ENCODE assay signal across 11 cellular contexts in genomic region chr2:173359231-173359630, GRCh38. TPM values are rescaled to one million over a fixed set of nuclear protein-coding genes. Genes with fewer than 3 reads are reported as not detected.
DNase-seq lines count a peak whose midpoint lies in the region; ATAC-seq, FAIRE-seq and TF ChIP-seq lines count a peak whose summit lies in the region.
"Had no signal": no experiment of that assay in that cellular context is flagged by ENCODE, and none has a peak within 500 bp of the region (broad histone marks: within the 10 kb centered on the region; RNA-seq: fewer than 3 reads in every experiment).

No MANE protein-coding gene starts in this region.

- no peak overlapping the region for H3K4me3 Mint-ChIP-seq in stimulated activated naive CD8-positive, alpha-beta T cell treated with anti-CD3 and anti-CD28 coated beads, Interleukin-15, amount 100 ng/mL, for 72 hours

- FAIRE-seq in GM12892 (lab: Jason Lieb, UNC): peak; percentile 67

- peak overlapping the region; percentile 0 to 1 for H3K4me3 ChIP-seq in duodenal mucosa (ENCODE audit: low read depth in 1 of 2, low read length in 2 of 2)
- no peak overlapping the region for H3K4me3 ChIP-seq in gastroesophageal sphincter
- H3K4me3 ChIP-seq: hepatocyte had no signal

- H3K9ac ChIP-seq in duodenal mucosa (ENCODE audit: low read depth in 1 of 2, low read length in 2 of 2): no peak overlapping the region

- no peak overlapping the region for H3K27ac Mint-ChIP-seq in stimulated activated naive CD8-positive, alpha-beta T cell treated with anti-CD3 and anti-CD28 coated beads, Interleukin-15, amount 100 ng/mL, for 72 hours

- peaks cover 17% of the 10 kb centered on the region for H3K4me1 Mint-ChIP-seq in stimulated activated naive CD8-positive, alpha-beta T cell treated with anti-CD3 and anti-CD28 coated beads, Interleukin-15, amount 100 ng/mL, for 72 hours

- H3K9me3 ChIP-seq in duodenal mucosa (ENCODE audit: control insufficient read depth in 1 of 2, low read length in 2 of 2): no peaks in the 10 kb centered on the region
- H3K9me3 ChIP-seq in gastroesophageal sphincter: no peaks in the 10 kb centered on the region

- H3K36me3 ChIP-seq in duodenal mucosa (ENCODE audit: control insufficient read depth in 1 of 2, insufficient read depth in 2 of 2, low read length in 2 of 2) (no peaks in the 10 kb centered on the region), gastroesophageal sphincter (peaks cover 0 to 6% of the 10 kb centered on the region in 2 donors)

- H3K27ac ChIP-seq in duodenal mucosa (ENCODE audit: low read depth, low read length) (no peak overlapping the region), gastroesophageal sphincter (no peak overlapping the region)
- H3K27ac ChIP-seq: hepatocyte had no signal

- no peaks in the 10 kb centered on the region for H3K27me3 Mint-ChIP-seq in stimulated activated naive CD8-positive, alpha-beta T cell treated with anti-CD3 and anti-CD28 coated beads, Interleukin-15, amount 100 ng/mL, for 72 hours

- TF ChIP-seq POLR2A in GM12892 (IDR thresholded peaks at IDR 0.05; ENCODE audit: low read depth, low read length) (no peak), gastroesophageal sphincter (IDR thresholded peaks at IDR 0.05) (no peak)

- H3K9me3 Mint-ChIP-seq in stimulated activated naive CD8-positive, alpha-beta T cell treated with anti-CD3 and anti-CD28 coated beads, Interleukin-15, amount 100 ng/mL, for 72 hours: no peaks in the 10 kb centered on the region

- peaks cover 0 to 13% of the 10 kb centered on the region in 2 donors for H3K27me3 ChIP-seq in duodenal mucosa (ENCODE audit: control insufficient read depth in 1 of 2, insufficient read depth in 2 of 2, low read length in 2 of 2)
- peaks cover 26% of the 10 kb centered on the region for H3K27me3 ChIP-seq in gastroesophageal sphincter
- H3K27me3 ChIP-seq: hepatocyte had no signal

- WGBS in gastroesophageal sphincter (ENCODE audit: low coverage in 1 of 2), 2 donors: 89 to 96% methylated on average over 8 of the region's 8 CpGs

- ATAC-seq in HG02763 (IDR thresholded peaks at IDR 0.05; ENCODE audit: unreplicated experiment) (peak; percentile 32), GM21381 (IDR thresholded peaks at IDR 0.05; ENCODE audit: unreplicated experiment) (no peak), gastroesophageal sphincter (no peak)
- no peak for ATAC-seq in stimulated activated naive CD8-positive, alpha-beta T cell treated with anti-CD3 and anti-CD28 coated beads, Interleukin-15, amount 100 ng/mL, for 72 hours

- peak; percentile 30 for DNase-seq in GM12892 (ENCODE audit: insufficient read length)
- DNase-seq in NOMO-1 treated with DMSO at 0.1 percent for 48 hours (lab: John Stamatoyannopoulos, UW; ENCODE audit: unreplicated experiment): peak; percentile 86
- no peak for DNase-seq in stimulated activated naive CD8-positive, alpha-beta T cell treated with anti-CD3 and anti-CD28 coated beads, Interleukin-15, amount 100 ng/mL, for 72 hours
- no peak for DNase-seq in cerebellum (ENCODE audit: low spot score)
- DNase-seq: activated gamma-delta T cell, NCI-H446 had no signal

- TF ChIP-seq CTCF in gastroesophageal sphincter (IDR thresholded peaks at IDR 0.05): no peak

- H3K4me1 ChIP-seq in duodenal mucosa (ENCODE audit: control insufficient read depth in 1 of 2, insufficient read depth in 2 of 2, low read length in 2 of 2) (peaks cover 4 to 17% of the 10 kb centered on the region in 2 donors), gastroesophageal sphincter (peaks cover 0 to 22% (median 10%) of the 10 kb centered on the region in 3 donors)

- no peak for TF ChIP-seq EP300 in gastroesophageal sphincter (IDR thresholded peaks at IDR 0.05)

RNA-seq across cellular contexts. Expression of gene CDCA7, which starts 4.6 kb away (rescaled TPM):
- 46.7 TPM for polyA plus RNA-seq in GM12892 (2012; ENCODE audit: missing spikeins)
- total RNA-seq in gastroesophageal sphincter: 1 to 10 TPM; 1.5 to 5.2 (median 4.0) TPM
- 14.2 TPM for total RNA-seq in cerebellum

Comparison
In these comparisons a context has a peak if more than half of its experiments do, and no peak if none do; other contexts are left out.
1. DNase-seq: peak in GM12892 (single experiment) and NOMO-1 treated with DMSO at 0.1 percent for 48 hours (single experiment); none in stimulated activated naive CD8-positive, alpha-beta T cell treated with anti-CD3 and anti-CD28 coated beads, Interleukin-15, amount 100 ng/mL, for 72 hours (0 of 2) and cerebellum (single experiment).
2. H3K4me3 ChIP-seq: peak in duodenal mucosa (2 of 2); none in gastroesophageal sphincter (0 of 2).